28 cellular contexts compared by ENCODE assay signal in genomic region chr10:114087655-114088054, GRCh38. TPM values are rescaled to one million over a fixed set of nuclear protein-coding genes. Genes with fewer than 3 reads are reported as not detected.
A peak's percentile ranks its signal among the peaks of the same experiment; 100 is the strongest.
DNase-seq lines count a peak whose midpoint lies in the region; ATAC-seq, FAIRE-seq and TF ChIP-seq lines count a peak whose summit lies in the region.
"Had no signal": no experiment of that assay in that cellular context is flagged by ENCODE, and none has a peak within 500 bp of the region (broad histone marks: within the 10 kb centered on the region; RNA-seq: fewer than 3 reads in every experiment).

No MANE protein-coding gene starts in this region.

- no peak overlapping the region for H3K4me2 ChIP-seq in DND-41 (ENCODE audit: insufficient read depth, low read length)

- ATAC-seq in DND-41 (ENCODE audit: insufficient read depth, low read depth) (peak; percentile 11; the same call in 1 of the 3 replicates), foreskin keratinocyte (no peak)
- ATAC-seq in stimulated activated effector memory CD8-positive, alpha-beta T cell treated with anti-CD3 and anti-CD28 coated beads, Interleukin-12 subunit alpha, Interleukin-12 subunit beta, amount 100 ng/mL, for 72 hours, result no peak
- ATAC-seq: right lobe of liver had no signal

- no peaks in the 10 kb centered on the region for H3K36me3 Mint-ChIP-seq in activated T-helper 2 cell treated with anti-CD3 and anti-CD28 coated beads, Interferon-gamma antibody, Interleukin-2, Interleukin-4, amounts not matched to agents 10 μg/mL and 5 μg/mL and 100 μg/mL, durations not matched to agents 14 hours and 24 hours and 36 hours (ENCODE audit: low read depth)
- H3K36me3 Mint-ChIP-seq in stimulated activated effector memory CD8-positive, alpha-beta T cell treated with anti-CD3 and anti-CD28 coated beads, Interleukin-12 subunit alpha, Interleukin-12 subunit beta, amount 100 ng/mL, for 72 hours, result no peaks in the 10 kb centered on the region
- H3K36me3 Mint-ChIP-seq: activated naive CD4-positive, alpha-beta T cell treated with anti-CD3 and anti-CD28 coated beads, Interleukin-2, amount 50 U/mL, for 24 hours; CD14-positive monocyte had no signal

- H3K4me3 Mint-ChIP-seq in activated T-helper 2 cell treated with anti-CD3 and anti-CD28 coated beads, Interferon-gamma antibody, Interleukin-2, Interleukin-4, amounts not matched to agents 10 μg/mL and 5 μg/mL and 100 μg/mL, durations not matched to agents 14 hours and 24 hours and 36 hours (ENCODE audit: low read depth), result no peak overlapping the region
- H3K4me3 Mint-ChIP-seq in stimulated activated effector memory CD8-positive, alpha-beta T cell treated with anti-CD3 and anti-CD28 coated beads, Interleukin-12 subunit alpha, Interleukin-12 subunit beta, amount 100 ng/mL, for 72 hours, result no peak overlapping the region
- H3K4me3 Mint-ChIP-seq: activated naive CD4-positive, alpha-beta T cell treated with anti-CD3 and anti-CD28 coated beads, Interleukin-2, amount 50 U/mL, for 24 hours; activated T-helper 1 cell treated with anti-CD3 and anti-CD28 coated beads, Interleukin-12 subunit alpha, Interleukin-12 subunit beta, Interleukin-2, Interleukin-4 antibody, amounts not matched to agents 30 ng/mL and 10 ng/mL and 1 ng/mL, durations not matched to agents 14 hours and 24 hours and 36 hours; CD14-positive monocyte had no signal

- peak; percentile 26 for TF ChIP-seq CTCF in DND-41 (IDR thresholded peaks at IDR 0.05; ENCODE audit: borderline replicate concordance, extremely low read depth, low read length, poor library complexity, severe bottlenecking)
- peak; percentile 28 for TF ChIP-seq CTCF in GM12873 (IDR thresholded peaks at IDR 0.05; ENCODE audit: insufficient read depth, low read depth, low read length, missing control alignments)
- TF ChIP-seq CTCF in foreskin keratinocyte (conservative IDR thresholded peaks at IDR 0.05), result peak; percentile 21
- no peak for TF ChIP-seq CTCF in D721Med (IDR thresholded peaks at IDR 0.05; ENCODE audit: insufficient read depth, missing control alignments)

- no peaks in the 10 kb centered on the region for H3K36me3 ChIP-seq in DND-41 (ENCODE audit: insufficient read depth, low read length)
- H3K36me3 ChIP-seq: colonic mucosa, HAP-1, right lobe of liver had no signal

- no peaks in the 10 kb centered on the region for H4K20me1 ChIP-seq in DND-41 (ENCODE audit: insufficient read depth, low read length)

- H3K4me1 ChIP-seq in DND-41 (ENCODE audit: insufficient read depth, low read length) (peaks cover 8% of the 10 kb centered on the region), foreskin keratinocyte (no peaks in the 10 kb centered on the region)
- H3K4me1 ChIP-seq: colonic mucosa, HAP-1 had no signal

- intact Hi-C loops in activated T-helper 2 cell treated with anti-CD3 and anti-CD28 coated beads, Interferon-gamma antibody, Interleukin-2, Interleukin-4, amounts not matched to agents 10 μg/mL and 5 μg/mL and 100 μg/mL, durations not matched to agents 14 hours and 24 hours and 36 hours (cut with micrococcal nuclease), result no loop called here

- H3K4me3 ChIP-seq in DND-41 (ENCODE audit: low read depth in 1 of 2, low read length in 2 of 2), result no peak overlapping the region
- H3K4me3 ChIP-seq: colonic mucosa, HAP-1, right lobe of liver had no signal

- no peaks in the 10 kb centered on the region for H3K27me3 ChIP-seq in DND-41 (ENCODE audit: insufficient read depth, low read length, poor library complexity)
- no peaks in the 10 kb centered on the region for H3K27me3 ChIP-seq in foreskin keratinocyte
- H3K27me3 ChIP-seq: colonic mucosa, right lobe of liver had no signal

- H3K9ac ChIP-seq in DND-41 (ENCODE audit: low read depth, low read length), result no peak overlapping the region

- DNase-seq in DND-41 (no peak), OCI-M1 (lab: John Stamatoyannopoulos, UW) (peak; percentile 13), foreskin keratinocyte (no peak), D721Med (ENCODE audit: insufficient read length, low spot score) (no peak)
- no peak for DNase-seq in activated T-helper 2 cell treated with anti-CD3 and anti-CD28 coated beads, Interferon-gamma antibody, Interleukin-2, Interleukin-4, amounts not matched to agents 10 μg/mL and 5 μg/mL and 100 μg/mL, durations not matched to agents 14 hours and 24 hours and 36 hours (ENCODE audit: low spot score)
- DNase-seq in stimulated activated effector memory CD8-positive, alpha-beta T cell treated with anti-CD3 and anti-CD28 coated beads, Interleukin-12 subunit alpha, Interleukin-12 subunit beta, amount 100 ng/mL, for 72 hours (ENCODE audit: low spot score in 2 of 2), result no peak
- DNase-seq: activated CD4-positive, alpha-beta T cell treated with anti-CD3 and anti-CD28 coated beads, Interleukin-2, amount 50 U/mL, for 48 hours; amygdala; Calu3; colonic mucosa; effector memory CD4-positive, alpha-beta T cell; EL; head of caudate nucleus; kidney glomerular epithelial cell; mammary epithelial cell; NCI-H1048; NCI-H1694 treated with DMSO at 0.1 percent for 48 hours; right lobe of liver; SIG-M5; stimulated activated CD4-positive, alpha-beta T cell treated with anti-CD3 and anti-CD28 coated beads, Interleukin-2, amount 100 ng/mL, for 48 hours; trophoblast cell had no signal

- no peaks in the 10 kb centered on the region for H3K79me2 ChIP-seq in DND-41 (ENCODE audit: insufficient read depth, low read length)

- H3K27me3 Mint-ChIP-seq in activated T-helper 2 cell treated with anti-CD3 and anti-CD28 coated beads, Interferon-gamma antibody, Interleukin-2, Interleukin-4, amounts not matched to agents 10 μg/mL and 5 μg/mL and 100 μg/mL, durations not matched to agents 14 hours and 24 hours and 36 hours (ENCODE audit: low read depth), result peaks cover 22% of the 10 kb centered on the region

- H2AFZ ChIP-seq in DND-41 (ENCODE audit: low read depth, low read length), result no peak overlapping the region

- FAIRE-seq in D721Med (lab: Jason Lieb, UNC), result no peak
- FAIRE-seq: bronchial epithelial cell had no signal

- H3K4me1 Mint-ChIP-seq in activated T-helper 2 cell treated with anti-CD3 and anti-CD28 coated beads, Interferon-gamma antibody, Interleukin-2, Interleukin-4, amounts not matched to agents 10 μg/mL and 5 μg/mL and 100 μg/mL, durations not matched to agents 14 hours and 24 hours and 36 hours (ENCODE audit: low read depth), result peaks cover 1% of the 10 kb centered on the region
- H3K4me1 Mint-ChIP-seq in stimulated activated effector memory CD8-positive, alpha-beta T cell treated with anti-CD3 and anti-CD28 coated beads, Interleukin-12 subunit alpha, Interleukin-12 subunit beta, amount 100 ng/mL, for 72 hours, result no peaks in the 10 kb centered on the region
- H3K4me1 Mint-ChIP-seq: activated naive CD4-positive, alpha-beta T cell treated with anti-CD3 and anti-CD28 coated beads, Interleukin-2, amount 50 U/mL, for 24 hours had no signal

- H3K9me3 ChIP-seq in DND-41 (ENCODE audit: insufficient read depth, low read length, severe bottlenecking), result no peaks in the 10 kb centered on the region
- H3K9me3 ChIP-seq: colonic mucosa, HAP-1, right lobe of liver had no signal

- no peaks in the 10 kb centered on the region for H3K9me3 Mint-ChIP-seq in activated T-helper 2 cell treated with anti-CD3 and anti-CD28 coated beads, Interferon-gamma antibody, Interleukin-2, Interleukin-4, amounts not matched to agents 10 μg/mL and 5 μg/mL and 100 μg/mL, durations not matched to agents 14 hours and 24 hours and 36 hours
- no peaks in the 10 kb centered on the region for H3K9me3 Mint-ChIP-seq in stimulated activated effector memory CD8-positive, alpha-beta T cell treated with anti-CD3 and anti-CD28 coated beads, Interleukin-12 subunit alpha, Interleukin-12 subunit beta, amount 100 ng/mL, for 72 hours
- H3K9me3 Mint-ChIP-seq: activated naive CD4-positive, alpha-beta T cell treated with anti-CD3 and anti-CD28 coated beads, Interleukin-2, amount 50 U/mL, for 24 hours; activated T-helper 1 cell treated with anti-CD3 and anti-CD28 coated beads, Interleukin-12 subunit alpha, Interleukin-12 subunit beta, Interleukin-2, Interleukin-4 antibody, amounts not matched to agents 30 ng/mL and 10 ng/mL and 1 ng/mL, durations not matched to agents 14 hours and 24 hours and 36 hours had no signal

- H3K27ac ChIP-seq in DND-41 (ENCODE audit: low read length) (no peak overlapping the region), foreskin keratinocyte (no peak overlapping the region)
- H3K27ac ChIP-seq: colonic mucosa, right lobe of liver had no signal

- no peak overlapping the region for H3K27ac Mint-ChIP-seq in activated T-helper 2 cell treated with anti-CD3 and anti-CD28 coated beads, Interferon-gamma antibody, Interleukin-2, Interleukin-4, amounts not matched to agents 10 μg/mL and 5 μg/mL and 100 μg/mL, durations not matched to agents 14 hours and 24 hours and 36 hours
- H3K27ac Mint-ChIP-seq in stimulated activated effector memory CD8-positive, alpha-beta T cell treated with anti-CD3 and anti-CD28 coated beads, Interleukin-12 subunit alpha, Interleukin-12 subunit beta, amount 100 ng/mL, for 72 hours, result no peak overlapping the region
- H3K27ac Mint-ChIP-seq: activated naive CD4-positive, alpha-beta T cell treated with anti-CD3 and anti-CD28 coated beads, Interleukin-2, amount 50 U/mL, for 24 hours; activated T-helper 1 cell treated with anti-CD3 and anti-CD28 coated beads, Interleukin-12 subunit alpha, Interleukin-12 subunit beta, Interleukin-2, Interleukin-4 antibody, amounts not matched to agents 30 ng/mL and 10 ng/mL and 1 ng/mL, durations not matched to agents 14 hours and 24 hours and 36 hours had no signal

RNA-seq across cellular contexts. Expression of gene ADRB1, which starts 44.0 kb away (rescaled TPM):
- 0.41 and 0.53 TPM in 2 replicates for total RNA-seq in foreskin keratinocyte
- 0.22 and 0.42 TPM in 2 replicates for polyA plus RNA-seq in foreskin keratinocyte
- not detected in 2 replicates for total RNA-seq in activated T-helper 2 cell treated with anti-CD3 and anti-CD28 coated beads, Interferon-gamma antibody, Interleukin-2, Interleukin-4, amounts not matched to agents 10 μg/mL and 5 μg/mL and 100 μg/mL, durations not matched to agents 14 hours and 24 hours and 36 hours
- total RNA-seq: activated T-helper 1 cell treated with anti-CD3 and anti-CD28 coated beads, Interleukin-12 subunit alpha, Interleukin-12 subunit beta, Interleukin-2, Interleukin-4 antibody, amounts not matched to agents 30 ng/mL and 10 ng/mL and 1 ng/mL, durations not matched to agents 14 hours and 24 hours and 36 hours; fibroblast of villous mesenchyme had no signal
